ENCODE assay signal across 1 cellular context in genomic region chr19:3054972-3055740, GRCh38.
A peak's percentile ranks its signal among the peaks of the same experiment; 100 is the strongest.
TF ChIP-seq lines count a peak whose summit lies in the region.

No MANE protein-coding gene starts in this region.

TF ChIP-seq in K562, 482 proteins besides CTCF, POLR2A, EP300 and RAD21:
- no peak for TF ChIP-seq ZNF79 (CRISPR knock-in tag; IDR thresholded peaks at IDR 0.05; ENCODE audit: low read depth)
- peak; percentile 53; the same call in 1 of the 2 replicates for TF ChIP-seq TFAP4 (CRISPR knock-in tag; IDR thresholded peaks at IDR 0.05; ENCODE audit: borderline replicate concordance)
- TF ChIP-seq, protein P1, sequence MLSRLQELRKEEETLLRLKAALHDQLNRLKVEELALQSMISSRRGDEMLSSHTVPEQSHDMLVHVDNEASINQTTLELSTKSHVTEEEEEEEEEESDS (CRISPR knock-in tag; IDR thresholded peaks at IDR 0.05): no peak
- TF ChIP-seq MYNN (IDR thresholded peaks at IDR 0.05): 0 out of 2 replicates have a peak, but pooled peaks have one; percentile 7
- TF ChIP-seq MYNN (CRISPR knock-in tag; IDR thresholded peaks at IDR 0.05): no peak
- no peak for TF ChIP-seq CC2D1A (IDR thresholded peaks at IDR 0.05)
- no peak for TF ChIP-seq MCM7 (IDR thresholded peaks at IDR 0.05)
- TF ChIP-seq, protein P2, sequence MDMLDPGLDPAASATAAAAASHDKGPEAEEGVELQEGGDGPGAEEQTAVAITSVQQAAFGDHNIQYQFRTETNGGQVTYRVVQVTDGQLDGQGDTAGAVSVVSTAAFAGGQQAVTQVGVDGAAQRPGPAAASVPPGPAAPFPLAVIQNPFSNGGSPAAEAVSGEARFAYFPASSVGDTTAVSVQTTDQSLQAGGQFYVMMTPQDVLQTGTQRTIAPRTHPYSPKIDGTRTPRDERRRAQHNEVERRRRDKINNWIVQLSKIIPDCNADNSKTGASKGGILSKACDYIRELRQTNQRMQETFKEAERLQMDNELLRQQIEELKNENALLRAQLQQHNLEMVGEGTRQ (CRISPR knock-in tag; IDR thresholded peaks at IDR 0.05): no peak
- TF ChIP-seq, protein P3, sequence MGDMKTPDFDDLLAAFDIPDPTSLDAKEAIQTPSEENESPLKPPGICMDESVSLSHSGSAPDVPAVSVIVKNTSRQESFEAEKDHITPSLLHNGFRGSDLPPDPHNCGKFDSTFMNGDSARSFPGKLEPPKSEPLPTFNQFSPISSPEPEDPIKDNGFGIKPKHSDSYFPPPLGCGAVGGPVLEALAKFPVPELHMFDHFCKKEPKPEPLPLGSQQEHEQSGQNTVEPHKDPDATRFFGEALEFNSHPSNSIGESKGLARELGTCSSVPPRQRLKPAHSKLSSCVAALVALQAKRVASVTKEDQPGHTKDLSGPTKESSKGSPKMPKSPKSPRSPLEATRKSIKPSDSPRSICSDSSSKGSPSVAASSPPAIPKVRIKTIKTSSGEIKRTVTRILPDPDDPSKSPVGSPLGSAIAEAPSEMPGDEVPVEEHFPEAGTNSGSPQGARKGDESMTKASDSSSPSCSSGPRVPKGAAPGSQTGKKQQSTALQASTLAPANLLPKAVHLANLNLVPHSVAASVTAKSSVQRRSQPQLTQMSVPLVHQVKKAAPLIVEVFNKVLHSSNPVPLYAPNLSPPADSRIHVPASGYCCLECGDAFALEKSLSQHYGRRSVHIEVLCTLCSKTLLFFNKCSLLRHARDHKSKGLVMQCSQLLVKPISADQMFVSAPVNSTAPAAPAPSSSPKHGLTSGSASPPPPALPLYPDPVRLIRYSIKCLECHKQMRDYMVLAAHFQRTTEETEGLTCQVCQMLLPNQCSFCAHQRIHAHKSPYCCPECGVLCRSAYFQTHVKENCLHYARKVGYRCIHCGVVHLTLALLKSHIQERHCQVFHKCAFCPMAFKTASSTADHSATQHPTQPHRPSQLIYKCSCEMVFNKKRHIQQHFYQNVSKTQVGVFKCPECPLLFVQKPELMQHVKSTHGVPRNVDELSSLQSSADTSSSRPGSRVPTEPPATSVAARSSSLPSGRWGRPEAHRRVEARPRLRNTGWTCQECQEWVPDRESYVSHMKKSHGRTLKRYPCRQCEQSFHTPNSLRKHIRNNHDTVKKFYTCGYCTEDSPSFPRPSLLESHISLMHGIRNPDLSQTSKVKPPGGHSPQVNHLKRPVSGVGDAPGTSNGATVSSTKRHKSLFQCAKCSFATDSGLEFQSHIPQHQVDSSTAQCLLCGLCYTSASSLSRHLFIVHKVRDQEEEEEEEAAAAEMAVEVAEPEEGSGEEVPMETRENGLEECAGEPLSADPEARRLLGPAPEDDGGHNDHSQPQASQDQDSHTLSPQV (IDR thresholded peaks at IDR 0.05): no peak
- peak; percentile 67 for TF ChIP-seq RBFOX2 (IDR thresholded peaks at IDR 0.05; ENCODE audit: low read depth, low read length)
